ENCODE assay signal across 8 cellular contexts in the genomic region with DNA sequence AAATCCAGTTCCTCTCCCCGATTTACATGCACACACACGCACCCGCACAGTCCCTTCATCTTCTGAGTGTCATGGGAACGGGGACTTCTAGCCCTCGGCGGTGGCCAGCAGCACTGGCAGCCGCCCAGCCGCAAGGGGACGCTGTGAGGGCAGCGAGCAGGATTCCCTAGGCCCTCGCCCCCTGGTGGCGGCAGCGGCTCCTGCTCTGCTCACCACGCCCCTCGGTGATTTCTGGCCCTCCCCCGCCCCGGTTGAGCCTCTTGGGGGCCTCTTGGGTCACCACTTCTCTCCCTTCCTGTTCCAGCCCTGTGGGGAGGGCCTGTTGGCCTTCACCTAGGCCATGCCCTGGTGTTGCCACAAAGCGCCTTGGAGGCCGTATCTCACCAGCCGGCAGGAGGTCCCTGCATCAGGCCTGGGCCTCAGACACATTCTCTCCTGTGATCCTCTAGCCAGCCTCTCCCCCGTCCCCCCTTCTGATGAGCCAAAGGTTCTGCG.
DNase-seq lines count a peak whose midpoint lies in the region; ATAC-seq and TF ChIP-seq lines count a peak whose summit lies in the region.

No MANE protein-coding gene starts in this region.

- no peaks in the 10 kb centered on the region for H3K4me1 ChIP-seq in effector memory CD4-positive, alpha-beta T cell (ENCODE audit: control insufficient read depth, insufficient read depth, low read length, poor library complexity, severe bottlenecking)
- peaks cover 9% of the 10 kb centered on the region for H3K4me1 ChIP-seq in mucosa of descending colon (ENCODE audit: low read depth)

- no peaks in the 10 kb centered on the region for H3K27me3 ChIP-seq in effector memory CD4-positive, alpha-beta T cell (replicated peaks; ENCODE audit: control insufficient read depth, insufficient read depth, low read length, poor library complexity, severe bottlenecking)

- H3K9me3 ChIP-seq in effector memory CD4-positive, alpha-beta T cell (ENCODE audit: control insufficient read depth, low read length), result no peaks in the 10 kb centered on the region
- peaks cover 4% of the 10 kb centered on the region for H3K9me3 ChIP-seq in mucosa of descending colon

- H3K4me3 Mint-ChIP-seq in activated CD8-positive, alpha-beta T cell treated with anti-CD3 and anti-CD28 coated beads, Interleukin-2, amount 10 ng/mL, durations not matched to agents 7 days and 5 days, result no peak overlapping the region

- POLR2A ChIA-PET in activated CD8-positive, alpha-beta T cell treated with anti-CD3 and anti-CD28 coated beads, Interleukin-2, amount 10 ng/mL, durations not matched to agents 7 days and 5 days (lab: Charles Lee), result no interaction called here

- no peak overlapping the region for H3K27ac ChIP-seq in effector memory CD4-positive, alpha-beta T cell (ENCODE audit: insufficient read depth, low read length, poor library complexity, severe bottlenecking)

- H3K27me3 Mint-ChIP-seq in activated CD8-positive, alpha-beta T cell treated with anti-CD3 and anti-CD28 coated beads, Interleukin-2, amount 10 ng/mL, durations not matched to agents 7 days and 5 days (ENCODE audit: low read depth), result peaks cover 22% of the 10 kb centered on the region

- peak; percentile 36 for DNase-seq in EL
- DNase-seq in NCI-H748 treated with DMSO at 0.1 percent for 48 hours (lab: John Stamatoyannopoulos, UW), result peak; percentile 71
- DNase-seq in activated CD8-positive, alpha-beta T cell treated with anti-CD3 and anti-CD28 coated beads, Interleukin-2, amount 10 ng/mL, durations not matched to agents 7 days and 5 days, result peak; percentile 83
- peak; percentile 49 to 67 (median 64) for DNase-seq in effector memory CD4-positive, alpha-beta T cell
- DNase-seq in mucosa of descending colon, result peak; percentile 71 to 78 (median 75)
- peak; percentile 68 for DNase-seq in stimulated activated CD8-positive, alpha-beta memory T cell treated with anti-CD3 and anti-CD28 coated beads, Interleukin-7, amount 100 ng/mL, for 24 hours (ENCODE audit: low read depth)

- no peaks in the 10 kb centered on the region for H3K36me3 ChIP-seq in effector memory CD4-positive, alpha-beta T cell (ENCODE audit: control insufficient read depth, insufficient read depth, low read length)
- no peaks in the 10 kb centered on the region for H3K36me3 ChIP-seq in mucosa of descending colon (ENCODE audit: low read depth)

- H3K4me1 Mint-ChIP-seq in activated CD8-positive, alpha-beta T cell treated with anti-CD3 and anti-CD28 coated beads, Interleukin-2, amount 10 ng/mL, durations not matched to agents 7 days and 5 days (ENCODE audit: low read depth), result peaks cover 7% of the 10 kb centered on the region

- CTCF ChIA-PET in activated CD8-positive, alpha-beta T cell treated with anti-CD3 and anti-CD28 coated beads, Interleukin-2, amount 10 ng/mL, durations not matched to agents 7 days and 5 days (lab: Charles Lee), result interaction anchor here (0.7 to 6.0 kb wide), 19 partner anchors 11 to 273 kb away, joined by 3 to 69 read pairs (median 4); no protein-coding TSS in a partner anchor

- no peak overlapping the region for H3K4me3 ChIP-seq in effector memory CD4-positive, alpha-beta T cell (ENCODE audit: insufficient read depth, low read depth, low read length, poor library complexity, severe bottlenecking)
- no peak overlapping the region for H3K4me3 ChIP-seq in mucosa of descending colon

- intact Hi-C loops in mucosa of descending colon (cut with DNase I, micrococcal nuclease), result loop anchor here in 1 of 2 donors (10.0 kb wide), 1 partner anchor 64 kb away; no protein-coding TSS in a partner anchor

- H3K27ac Mint-ChIP-seq in activated CD8-positive, alpha-beta T cell treated with anti-CD3 and anti-CD28 coated beads, Interleukin-2, amount 10 ng/mL, durations not matched to agents 7 days and 5 days, result no peak overlapping the region

- H3K9me3 Mint-ChIP-seq in activated CD8-positive, alpha-beta T cell treated with anti-CD3 and anti-CD28 coated beads, Interleukin-2, amount 10 ng/mL, durations not matched to agents 7 days and 5 days (ENCODE audit: insufficient read depth), result no peaks in the 10 kb centered on the region

- no peaks in the 10 kb centered on the region for H3K36me3 Mint-ChIP-seq in activated CD8-positive, alpha-beta T cell treated with anti-CD3 and anti-CD28 coated beads, Interleukin-2, amount 10 ng/mL, durations not matched to agents 7 days and 5 days (ENCODE audit: low read depth)

- peak; percentile 72 for TF ChIP-seq CTCF in mucosa of descending colon (IDR thresholded peaks at IDR 0.05)

- ATAC-seq in HG02981 (IDR thresholded peaks at IDR 0.05; ENCODE audit: unreplicated experiment), result peak; percentile 58
- ATAC-seq in activated CD8-positive, alpha-beta T cell treated with anti-CD3 and anti-CD28 coated beads, Interleukin-2, amount 10 ng/mL, durations not matched to agents 7 days and 5 days, result peak; percentile 91
- peak; percentile 92 for ATAC-seq in mucosa of descending colon
- ATAC-seq in HG03460 (IDR thresholded peaks at IDR 0.05; ENCODE audit: unreplicated experiment), result no peak
